In the genomic region with DNA sequence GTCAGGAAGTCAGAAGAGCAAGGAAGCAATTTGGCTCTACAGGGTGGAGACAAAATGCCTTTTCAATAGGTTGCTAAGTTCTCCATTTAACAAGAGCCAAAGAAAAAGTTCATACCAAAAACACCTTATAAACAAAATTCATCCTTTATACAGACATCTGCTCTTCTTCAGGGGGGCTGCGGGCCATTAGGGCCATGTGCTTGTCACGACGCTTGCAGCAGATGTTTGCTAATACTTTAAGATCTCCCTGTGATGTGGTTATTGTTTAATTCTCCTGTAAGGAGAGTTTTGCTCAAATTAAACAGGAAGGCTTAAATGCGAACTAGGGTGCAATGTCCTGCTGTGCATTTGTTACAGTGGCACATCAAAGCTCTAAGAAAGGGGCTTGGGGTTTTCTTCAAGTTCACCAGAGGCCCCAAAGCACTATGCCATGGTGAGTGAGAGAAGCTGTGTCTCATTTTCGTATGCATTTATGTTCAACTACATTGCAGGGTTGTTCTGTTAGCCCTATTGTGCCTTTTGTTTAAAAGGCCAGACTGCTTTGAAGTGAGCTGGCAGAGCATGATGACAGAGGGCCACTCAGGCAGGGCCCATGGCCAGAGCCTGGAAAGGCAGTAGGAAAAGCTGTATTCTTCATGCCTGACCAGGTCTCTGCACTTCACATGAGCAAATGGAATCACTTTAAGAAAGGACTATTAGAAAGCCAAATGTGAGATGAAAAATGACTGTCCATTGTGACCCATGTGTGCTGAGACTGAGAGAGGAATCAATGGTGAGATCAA, we compare ENCODE assay signal across 20 cellular contexts. TPM values are rescaled to one million over a fixed set of nuclear protein-coding genes. Genes with fewer than 3 reads are reported as not detected.
A peak's percentile ranks its signal among the peaks of the same experiment; 100 is the strongest.
DNase-seq lines count a peak whose midpoint lies in the region; ATAC-seq and TF ChIP-seq lines count a peak whose summit lies in the region.
"Had no signal": no experiment of that assay in that cellular context is flagged by ENCODE, and none has a peak within 500 bp of the region (broad histone marks: within the 10 kb centered on the region; RNA-seq: fewer than 3 reads in every experiment).

No MANE protein-coding gene starts in this region.

- H3K27ac ChIP-seq in DND-41 (ENCODE audit: low read length) (peak overlapping the region; percentile 67), WERI-Rb-1 (peak overlapping the region; percentile 53), breast epithelium (no peak overlapping the region)
- no peak overlapping the region for H3K27ac ChIP-seq in naive thymus-derived CD4-positive, alpha-beta T cell (ENCODE audit: low read depth, low read length)
- H3K27ac ChIP-seq: C4-2B, heart right ventricle, prostate gland, suprapubic skin had no signal

- no peak overlapping the region for H3K4me2 ChIP-seq in DND-41 (ENCODE audit: insufficient read depth, low read length)

- H3K4me3 Mint-ChIP-seq in naive thymus-derived CD4-positive, alpha-beta T cell = peak overlapping the region in 4 of 10 donors; percentile 30 to 79 (median 66)
- H3K4me3 Mint-ChIP-seq: activated B cell treated with CpG ODN at 0.5 μM for 24 hours; activated T-helper 1 cell treated with anti-CD3 and anti-CD28 coated beads, Interleukin-12 subunit alpha, Interleukin-12 subunit beta, Interleukin-2, Interleukin-4 antibody, amounts not matched to agents 30 ng/mL and 10 ng/mL and 1 ng/mL, durations not matched to agents 14 hours and 24 hours and 36 hours had no signal

- H3K27ac Mint-ChIP-seq in naive thymus-derived CD4-positive, alpha-beta T cell = peak overlapping the region in 5 of 9 donors; percentile 46 to 95 (median 74)
- H3K27ac Mint-ChIP-seq: activated B cell treated with CpG ODN at 0.5 μM for 24 hours; activated T-helper 1 cell treated with anti-CD3 and anti-CD28 coated beads, Interleukin-12 subunit alpha, Interleukin-12 subunit beta, Interleukin-2, Interleukin-4 antibody, amounts not matched to agents 30 ng/mL and 10 ng/mL and 1 ng/mL, durations not matched to agents 14 hours and 24 hours and 36 hours had no signal

- H3K79me2 ChIP-seq in DND-41 (ENCODE audit: insufficient read depth, low read length) = no peaks in the 10 kb centered on the region

- peaks cover 39 to 64% (median 45%) of the 10 kb centered on the region in 7 donors for H3K4me1 Mint-ChIP-seq in naive thymus-derived CD4-positive, alpha-beta T cell
- H3K4me1 Mint-ChIP-seq: activated B cell treated with CpG ODN at 0.5 μM for 24 hours had no signal

- no peaks in the 10 kb centered on the region for H4K20me1 ChIP-seq in DND-41 (ENCODE audit: insufficient read depth, low read length)

- intact Hi-C loops in naive thymus-derived CD4-positive, alpha-beta T cell (cut with micrococcal nuclease) = loop anchor here (10.0 kb wide), 3 partner anchors 99 to 291 kb away; partner anchors contain the start of genes MAP10 (in 2 of the 2) and SIPA1L2 (in 1 of the 2)
- intact Hi-C loops in breast epithelium (cut with DNase I; ENCODE audit: low total_unique reads) = no loop called here

- no peak for TF ChIP-seq POLR2A in breast epithelium (IDR thresholded peaks at IDR 0.05)

- peaks cover 0 to 4% (median 0%) of the 10 kb centered on the region in 5 donors for H3K27me3 Mint-ChIP-seq in naive thymus-derived CD4-positive, alpha-beta T cell

- TF ChIP-seq CTCF in DND-41 (IDR thresholded peaks at IDR 0.05; ENCODE audit: borderline replicate concordance, extremely low read depth, low read length, poor library complexity, severe bottlenecking) (no peak), WERI-Rb-1 (IDR thresholded peaks at IDR 0.05; ENCODE audit: low read depth, low read length) (no peak), breast epithelium (IDR thresholded peaks at IDR 0.05) (no peak)

- no peak overlapping the region for H2AFZ ChIP-seq in DND-41 (ENCODE audit: low read depth, low read length)

- peaks cover 0 to 6% (median 0%) of the 10 kb centered on the region in 11 donors for H3K9me3 Mint-ChIP-seq in naive thymus-derived CD4-positive, alpha-beta T cell
- H3K9me3 Mint-ChIP-seq: naive thymus-derived CD8-positive, alpha-beta T cell had no signal

- peaks cover 0 to 14% (median 5%) of the 10 kb centered on the region in 5 donors for H3K36me3 Mint-ChIP-seq in naive thymus-derived CD4-positive, alpha-beta T cell
- H3K36me3 Mint-ChIP-seq: naive thymus-derived CD8-positive, alpha-beta T cell had no signal

- peak overlapping the region; percentile 12; the same call in 1 of the 2 replicates for H3K9ac ChIP-seq in DND-41 (ENCODE audit: low read depth, low read length)

- H3K27me3 ChIP-seq in DND-41 (ENCODE audit: insufficient read depth, low read length, poor library complexity) (no peaks in the 10 kb centered on the region), WERI-Rb-1 (ENCODE audit: insufficient read depth, low read depth, severe bottlenecking) (no peaks in the 10 kb centered on the region), breast epithelium (no peaks in the 10 kb centered on the region)
- no peaks in the 10 kb centered on the region for H3K27me3 ChIP-seq in naive thymus-derived CD4-positive, alpha-beta T cell (ENCODE audit: control insufficient read depth in 2 of 2, insufficient read depth in 2 of 2, low read length in 2 of 2)
- H3K27me3 ChIP-seq: heart right ventricle, spleen, suprapubic skin had no signal

- H3K36me3 ChIP-seq in DND-41 (ENCODE audit: insufficient read depth, low read length) = no peaks in the 10 kb centered on the region
- no peaks in the 10 kb centered on the region for H3K36me3 ChIP-seq in WERI-Rb-1
- H3K36me3 ChIP-seq in naive thymus-derived CD4-positive, alpha-beta T cell (ENCODE audit: control insufficient read depth in 2 of 3, insufficient read depth in 3 of 3, low read length in 3 of 3) = no peaks in the 10 kb centered on the region
- no peaks in the 10 kb centered on the region for H3K36me3 ChIP-seq in breast epithelium
- H3K36me3 ChIP-seq: heart right ventricle, prostate gland, spleen, suprapubic skin had no signal

- H3K9me3 ChIP-seq in DND-41 (ENCODE audit: insufficient read depth, low read length, severe bottlenecking) (no peaks in the 10 kb centered on the region), WERI-Rb-1 (ENCODE audit: severe bottlenecking) (no peaks in the 10 kb centered on the region), breast epithelium (no peaks in the 10 kb centered on the region)
- H3K9me3 ChIP-seq in naive thymus-derived CD4-positive, alpha-beta T cell (ENCODE audit: control insufficient read depth in 2 of 3, low read length in 3 of 3) = no peaks in the 10 kb centered on the region
- H3K9me3 ChIP-seq: heart right ventricle, prostate gland, spleen, suprapubic skin had no signal

- H3K4me3 ChIP-seq in DND-41 (ENCODE audit: low read depth in 1 of 2, low read length in 2 of 2) (no peak overlapping the region), WERI-Rb-1 (ENCODE audit: low read depth, low read length) (no peak overlapping the region), breast epithelium (no peak overlapping the region)
- no peak overlapping the region for H3K4me3 ChIP-seq in naive thymus-derived CD4-positive, alpha-beta T cell (ENCODE audit: low read length)
- H3K4me3 ChIP-seq: heart right ventricle, prostate gland, spleen, suprapubic skin had no signal

- POLR2A ChIA-PET in naive thymus-derived CD4-positive, alpha-beta T cell (lab: Charles Lee) = no interaction called here

- peaks cover 50% of the 10 kb centered on the region for H3K4me1 ChIP-seq in DND-41 (ENCODE audit: insufficient read depth, low read length)
- H3K4me1 ChIP-seq in naive thymus-derived CD4-positive, alpha-beta T cell (ENCODE audit: control insufficient read depth in 2 of 2, insufficient read depth in 2 of 2, low read length in 2 of 2) = peaks cover 30 to 41% of the 10 kb centered on the region in 2 donors
- no peaks in the 10 kb centered on the region for H3K4me1 ChIP-seq in breast epithelium
- H3K4me1 ChIP-seq: prostate gland, suprapubic skin had no signal

- DNase-seq in AG20443 (ENCODE audit: low spot score) (peak; percentile 35), DND-41 (no peak), WERI-Rb-1 (peak; percentile 52), HuH-7.5 (ENCODE audit: low spot score) (no peak), NCI-H2171 (lab: John Stamatoyannopoulos, UW) (no peak), breast epithelium (ENCODE audit: low spot score in 2 of 2) (no peak)
- peak in 1 of 9 donors; percentile 56 for DNase-seq in naive thymus-derived CD4-positive, alpha-beta T cell
- DNase-seq: activated B cell treated with CpG ODN at 0.5 μM for 24 hours; central memory CD4-positive, alpha-beta T cell; effector CD8-positive, alpha-beta T cell; heart right ventricle; Karpas-422; mammary epithelial cell; NCI-H1436 treated with DMSO at 0.1 percent for 48 hours; spleen had no signal

- no peak for ATAC-seq in DND-41 (ENCODE audit: insufficient read depth, low read depth)
- no peak for ATAC-seq in naive thymus-derived CD4-positive, alpha-beta T cell

- CTCF ChIA-PET in naive thymus-derived CD4-positive, alpha-beta T cell (lab: Charles Lee) = interaction anchor here (1.1 kb wide), 1 partner anchor 9 kb away, joined by 4 read pairs; no protein-coding TSS in a partner anchor

RNA-seq across cellular contexts. Expression of gene NTPCR, which starts 24.8 kb away (rescaled TPM):
- total RNA-seq in naive thymus-derived CD4-positive, alpha-beta T cell = 10 to 100 TPM; 16.0 to 28.7 (median 17.3) TPM
- polyA plus RNA-seq in naive thymus-derived CD4-positive, alpha-beta T cell = 10 to 100 TPM; 27.8 to 80.5 TPM
- 10 to 100 TPM; 27.2 to 40.1 (median 28.8) TPM for total RNA-seq in breast epithelium

Comparison
In these comparisons a context has a peak if more than half of its experiments do, and no peak if none do; other contexts are left out.
1. DNase-seq: peak in AG20443 (single experiment) and WERI-Rb-1 (single experiment); none in DND-41 (single experiment), HuH-7.5 (single experiment), NCI-H2171 (single experiment) and breast epithelium (0 of 2).
2. H3K27ac ChIP-seq: peak in DND-41 (single experiment) and WERI-Rb-1 (single experiment); none in naive thymus-derived CD4-positive, alpha-beta T cell (single experiment) and breast epithelium (0 of 2).